35 cellular contexts compared by ENCODE assay signal in the genomic region with DNA sequence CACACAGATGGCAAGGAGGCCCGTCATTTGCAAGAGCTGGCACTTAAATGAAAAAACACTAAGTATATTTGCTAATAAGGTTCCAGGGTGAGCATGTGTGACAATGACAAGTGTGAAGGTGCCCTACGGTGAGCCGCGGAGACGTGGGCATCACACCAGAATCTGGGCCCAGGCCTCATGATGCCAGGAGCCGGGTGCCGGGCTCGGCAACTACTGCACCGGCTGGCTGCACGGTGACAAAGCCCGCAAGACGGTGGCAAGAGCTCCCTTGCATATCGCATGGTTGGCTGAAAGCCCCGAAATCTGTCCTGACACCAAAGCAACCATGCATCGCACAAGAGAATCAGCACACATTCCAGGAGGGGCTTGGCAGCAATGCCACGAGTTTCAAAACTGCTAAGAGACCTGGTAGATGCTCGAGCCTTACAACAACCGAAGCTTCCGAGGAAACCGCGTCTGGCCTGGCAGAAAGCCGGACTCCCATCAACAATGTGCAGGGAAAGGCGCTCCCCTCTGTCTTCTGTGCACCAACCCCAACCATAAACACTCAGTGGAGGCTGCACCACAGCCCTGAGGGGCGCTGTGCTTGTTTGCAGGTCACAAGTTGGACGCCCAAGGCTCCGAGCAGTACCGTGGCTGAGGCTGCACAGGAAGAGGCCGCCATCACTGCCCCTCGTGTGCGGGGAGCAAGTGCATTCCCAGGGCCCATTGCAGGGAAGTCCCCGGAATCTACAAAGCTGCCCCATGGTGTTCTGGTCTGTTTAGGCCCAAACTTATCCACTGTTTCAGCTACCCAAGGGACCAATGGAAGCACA.
"Had no signal": no experiment of that assay in that cellular context is flagged by ENCODE, and none has a peak within 500 bp of the region (broad histone marks: within the 10 kb centered on the region; RNA-seq: fewer than 3 reads in every experiment).

No MANE protein-coding gene starts in this region.

- H3K9ac ChIP-seq: KMS-11 had no signal

- H3K27ac ChIP-seq: ascending aorta, breast epithelium, KMS-11, PC-9, RWPE1, WERI-Rb-1 had no signal

- DNase-seq: activated CD4-positive, alpha-beta memory T cell treated with anti-CD3 and anti-CD28 coated beads, Interleukin-2, amount 10 ng/mL, durations not matched to agents 7 days and 5 days; activated CD4-positive, alpha-beta T cell treated with anti-CD3 and anti-CD28 coated beads for 1 hour; activated CD4-positive, alpha-beta T cell treated with anti-CD3 and anti-CD28 coated beads for 48 hours; activated CD4-positive, CD25-positive, alpha-beta regulatory T cell; activated CD8-positive, alpha-beta memory T cell treated with anti-CD3 and anti-CD28 coated beads for 24 hours; activated CD8-positive, alpha-beta memory T cell treated with anti-CD3 and anti-CD28 coated beads, Interleukin-2, amount 10 ng/mL, durations not matched to agents 7 days and 5 days; activated CD8-positive, alpha-beta memory T cell treated with anti-CD3 and anti-CD28 coated beads, Interleukin-2, amount 50 U/mL, for 48 hours; activated effector memory CD4-positive, alpha-beta T cell treated with Interleukin-2 at 50 U/mL for 16 hours; activated naive CD4-positive, alpha-beta T cell treated with anti-CD3 and anti-CD28 coated beads, Interleukin-2, amount 50 U/mL, for 16 hours; activated naive CD8-positive, alpha-beta T cell treated with anti-CD3 and anti-CD28 coated beads for 36 hours; activated T-cell treated with anti-CD3 and anti-CD28 coated beads, Interleukin-2, amount 50 U/mL, for 48 hours; amygdala; caudate nucleus; MM.1S; MV-4-11; NCI-H1092; NCI-H1436 treated with DMSO at 0.1 percent for 48 hours; NCI-H1694 treated with DMSO at 0.1 percent for 48 hours; NCI-H2029; NCI-H345; NCI-H526; NCI-H748 treated with DMSO at 0.1 percent for 48 hours; NK-92 treated with Interleukin-12 subunit alpha and Interleukin-12 subunit beta, amount 100 ng/mL, for 24 hours; PC-9; Right ventricle myocardium superior; SW 1271; T-helper 1 cell; T-helper 2 cell; T-helper 9 cell; WERI-Rb-1 had no signal

- ATAC-seq: activated CD8-positive, alpha-beta memory T cell treated with anti-CD3 and anti-CD28 coated beads, Interleukin-2, amount 10 ng/mL, durations not matched to agents 7 days and 5 days had no signal

- H3K36me3 ChIP-seq: ascending aorta, breast epithelium, WERI-Rb-1 had no signal

- H3K4me3 ChIP-seq: ascending aorta, breast epithelium, PC-9 had no signal

- FAIRE-seq: RCC 7860 had no signal

- H3K4me1 ChIP-seq: ascending aorta, breast epithelium had no signal

- H3K27me3 ChIP-seq: ascending aorta, breast epithelium had no signal

- H3K4me2 ChIP-seq: KMS-11, PC-9 had no signal

- H3K9me3 ChIP-seq: ascending aorta, breast epithelium had no signal

- H2AFZ ChIP-seq: PC-9 had no signal
